Comparison of ENCODE assay signal across 9 cellular contexts in genomic region chr15:75130597-75131268, GRCh38.
DNase-seq lines count a peak whose midpoint lies in the region; ATAC-seq, FAIRE-seq and TF ChIP-seq lines count a peak whose summit lies in the region.
"Had no signal": no experiment of that assay in that cellular context is flagged by ENCODE, and none has a peak within 500 bp of the region (broad histone marks: within the 10 kb centered on the region; RNA-seq: fewer than 3 reads in every experiment).

No MANE protein-coding gene starts in this region.

- DNase-seq in GM10266 (ENCODE audit: extremely low spot score): peak; percentile 66
- no peak for DNase-seq in K562 (ENCODE audit: extremely low read depth in 1 of 4, low spot score in 3 of 4)
- no peak for DNase-seq in GM19240 (ENCODE audit: insufficient read length, low spot score)
- no peak for DNase-seq in Caco-2
- DNase-seq in NCI-H1417 (lab: John Stamatoyannopoulos, UW): no peak
- no peak for DNase-seq in hypothalamus (lab: John Stamatoyannopoulos, UW)
- DNase-seq: NCI-H446 treated with DMSO at 0.1 percent for 48 hours had no signal

- H3K4me3 Mint-ChIP-seq in Caco-2 (ENCODE audit: unreplicated experiment): no peak overlapping the region

- CTCF ChIA-PET in K562 (lab: Yijun Ruan, JAX; ENCODE audit: low intra/inter-chr PET ratio): no interaction called here
- CTCF ChIA-PET in Caco-2 (lab: Charles Lee): interaction anchor here (1.0 kb wide), 1 partner anchor 52 kb away, joined by 3 read pairs; no protein-coding TSS in a partner anchor

- H3K36me3 Mint-ChIP-seq in Caco-2 (ENCODE audit: insufficient read depth, unreplicated experiment): no peaks in the 10 kb centered on the region

- H3K36me3 ChIP-seq in K562 (ENCODE audit: control insufficient read depth, insufficient read depth, low read length): no peaks in the 10 kb centered on the region
- no peaks in the 10 kb centered on the region for H3K36me3 ChIP-seq in Caco-2 (ENCODE audit: control insufficient read depth, insufficient read depth, low read length)

- TF ChIP-seq CTCF in GM10266 (IDR thresholded peaks at IDR 0.05; ENCODE audit: control insufficient read depth, insufficient read depth, low read depth, missing control alignments): no peak
- TF ChIP-seq CTCF in K562 (IDR thresholded peaks at IDR 0.05 in 2 of 3, conservative IDR thresholded peaks at IDR 0.05 in 1 of 3; ENCODE audit: insufficient read depth in 2 of 3, low read depth in 1 of 3, low read length in 3 of 3): no peak
- TF ChIP-seq CTCF in Caco-2 (IDR thresholded peaks at IDR 0.05; ENCODE audit: insufficient read depth in 1 of 2, low read depth in 1 of 2, low read length in 1 of 2, severe bottlenecking in 1 of 2, unreplicated experiment in 1 of 2): no peak

- H3K27ac Mint-ChIP-seq in Caco-2 (ENCODE audit: unreplicated experiment): no peak overlapping the region

- H2AFZ ChIP-seq in K562 (ENCODE audit: low read depth, low read length): 0 out of 2 replicates have a peak overlapping the region, but pooled peaks have one; percentile 25

- no peak for TF ChIP-seq RAD21 in K562 (CRISPR knock-in tag; conservative IDR thresholded peaks at IDR 0.05 in 1 of 2, IDR thresholded peaks at IDR 0.05 in 1 of 2)

- intact Hi-C loops in K562 (cut with micrococcal nuclease): no loop called here
- intact Hi-C loops in Caco-2 (cut with micrococcal nuclease; ENCODE audit: unreplicated experiment): no loop called here

- H3K9me3 Mint-ChIP-seq in Caco-2 (ENCODE audit: unreplicated experiment): no peaks in the 10 kb centered on the region

- no peak for TF ChIP-seq EP300 in K562 (IDR thresholded peaks at IDR 0.05; ENCODE audit: low read length)

- BruUV-seq in K562 (replicated peaks; lab: Mats Ljungman, UMichigan) (no TSS peak), Caco-2 (replicated peaks; lab: Mats Ljungman, UMichigan) (no TSS peak)

- no peak overlapping the region for H3K4me2 ChIP-seq in K562 (ENCODE audit: insufficient read depth, low read length)

- H4K20me1 ChIP-seq in K562 (replicated peaks; ENCODE audit: control insufficient read depth, insufficient read depth, low read length): no peaks in the 10 kb centered on the region

- no peaks in the 10 kb centered on the region for H3K9me3 ChIP-seq in K562 (replicated peaks; ENCODE audit: control insufficient read depth, insufficient read depth, low read depth, low read length)
- no peaks in the 10 kb centered on the region for H3K9me3 ChIP-seq in Caco-2

- no peaks in the 10 kb centered on the region for H3K9me1 ChIP-seq in K562 (ENCODE audit: control insufficient read depth, insufficient read depth, low read length)

- H3K4me3 ChIP-seq in K562 (no peak overlapping the region), Caco-2 (ENCODE audit: low read depth, low read length) (no peak overlapping the region)

- ATAC-seq in GM19467 (IDR thresholded peaks at IDR 0.05; ENCODE audit: unreplicated experiment) (peak; percentile 80), HG03354 (IDR thresholded peaks at IDR 0.05; ENCODE audit: poor library complexity, severe bottlenecking, unreplicated experiment) (peak; percentile 93), K562 (no peak)

- no peaks in the 10 kb centered on the region for H3K79me2 ChIP-seq in K562 (ENCODE audit: control insufficient read depth, insufficient read depth, low read length)

- no peaks in the 10 kb centered on the region for H3K27me3 ChIP-seq in K562 (ENCODE audit: control insufficient read depth in 2 of 2, insufficient read depth in 2 of 2, low read length in 2 of 2)
- H3K27me3 ChIP-seq in Caco-2 (replicated peaks; ENCODE audit: control insufficient read depth, insufficient read depth, low read length): no peaks in the 10 kb centered on the region

- H3K4me1 ChIP-seq in K562 (replicated peaks in 1 of 2; ENCODE audit: control insufficient read depth in 2 of 2, insufficient read depth in 2 of 2, low read length in 2 of 2): peaks cover 4 to 7% of the 10 kb centered on the region in 2 experiments; a peak in 2 of 5 replicates
- H3K4me1 ChIP-seq in Caco-2: no peaks in the 10 kb centered on the region

- H3K9ac ChIP-seq in K562 (ENCODE audit: insufficient read depth in 1 of 2, low read depth in 2 of 2, low read length in 2 of 2): no peak overlapping the region

- WGBS in K562 (ENCODE audit: insufficient coverage, low coverage, missing lambda C conversion rate): 56% methylated on average over 10 of the region's 10 CpGs

- no peaks in the 10 kb centered on the region for H3K27me3 Mint-ChIP-seq in Caco-2 (ENCODE audit: insufficient read depth, unreplicated experiment)

- POLR2A ChIA-PET in K562 (lab: Yijun Ruan, JAX): interaction anchor here (2.4 kb wide), 1 partner anchor 9 kb away, joined by 11 read pairs; no protein-coding TSS in a partner anchor
- POLR2A ChIA-PET in Caco-2 (lab: Charles Lee): no interaction called here

- FAIRE-seq in K562 (lab: Jason Lieb, UNC): no peak

- TF ChIP-seq POLR2A in K562 (conservative IDR thresholded peaks at IDR 0.05): no peak

- H3K27ac ChIP-seq in K562 (ENCODE audit: extremely low read depth, low read depth, low read length): no peak overlapping the region

- no peaks in the 10 kb centered on the region for H3K4me1 Mint-ChIP-seq in Caco-2 (ENCODE audit: low read depth, unreplicated experiment)

- in situ Hi-C loops in K562 (cut with MboI): no loop called here

TF ChIP-seq in K562, 482 proteins besides CTCF, POLR2A, EP300 and RAD21:
- TF ChIP-seq NFATC3 (IDR thresholded peaks at IDR 0.05) (no peak), PHF21A (IDR thresholded peaks at IDR 0.05; ENCODE audit: borderline replicate concordance, low read depth) (no peak), HCFC1 (IDR thresholded peaks at IDR 0.05; ENCODE audit: low read depth, low read length) (no peak), MXI1 (IDR thresholded peaks at IDR 0.05; ENCODE audit: low read depth, low read length) (no peak), ZNF134 (CRISPR knock-in tag; conservative IDR thresholded peaks at IDR 0.05) (no peak)
